1 cellular context compared by ENCODE assay signal in the genomic region with DNA sequence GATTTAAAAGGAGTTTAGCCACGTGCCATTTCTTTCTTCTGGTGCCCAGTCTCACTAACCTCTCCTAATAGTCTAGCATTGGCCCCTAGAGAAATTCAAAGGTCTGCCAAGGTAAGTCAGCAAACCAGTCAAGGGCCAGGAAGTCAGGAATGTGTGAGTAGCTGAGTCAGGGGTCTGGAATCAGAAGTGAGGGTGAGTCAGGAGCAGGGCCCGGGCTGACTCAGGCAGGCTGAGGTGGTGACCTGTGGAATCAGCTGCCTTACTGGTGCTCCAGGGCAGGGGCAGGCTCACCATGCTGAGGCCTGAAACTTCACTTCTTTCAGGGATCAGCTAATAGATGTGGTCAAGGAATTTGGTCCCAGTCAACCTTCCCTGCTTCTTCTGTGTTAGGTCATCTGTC.
A peak's percentile ranks its signal among the peaks of the same experiment; 100 is the strongest.
TF ChIP-seq lines count a peak whose summit lies in the region.

No MANE protein-coding gene starts in this region.

TF ChIP-seq in HepG2, 621 proteins besides CTCF, POLR2A, EP300 and RAD21 (continued from another document and continues in another):
- TF ChIP-seq, protein P1, sequence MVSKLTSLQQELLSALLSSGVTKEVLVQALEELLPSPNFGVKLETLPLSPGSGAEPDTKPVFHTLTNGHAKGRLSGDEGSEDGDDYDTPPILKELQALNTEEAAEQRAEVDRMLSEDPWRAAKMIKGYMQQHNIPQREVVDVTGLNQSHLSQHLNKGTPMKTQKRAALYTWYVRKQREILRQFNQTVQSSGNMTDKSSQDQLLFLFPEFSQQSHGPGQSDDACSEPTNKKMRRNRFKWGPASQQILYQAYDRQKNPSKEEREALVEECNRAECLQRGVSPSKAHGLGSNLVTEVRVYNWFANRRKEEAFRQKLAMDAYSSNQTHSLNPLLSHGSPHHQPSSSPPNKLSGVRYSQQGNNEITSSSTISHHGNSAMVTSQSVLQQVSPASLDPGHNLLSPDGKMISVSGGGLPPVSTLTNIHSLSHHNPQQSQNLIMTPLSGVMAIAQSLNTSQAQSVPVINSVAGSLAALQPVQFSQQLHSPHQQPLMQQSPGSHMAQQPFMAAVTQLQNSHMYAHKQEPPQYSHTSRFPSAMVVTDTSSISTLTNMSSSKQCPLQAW (CRISPR knock-in tag; IDR thresholded peaks at IDR 0.05): no peak
- TF ChIP-seq SALL1 (CRISPR knock-in tag; IDR thresholded peaks at IDR 0.05): peak; percentile 31; the same call in 1 of the 2 replicates
- no peak for TF ChIP-seq RBAK (CRISPR knock-in tag; IDR thresholded peaks at IDR 0.05)
- TF ChIP-seq ZNF773 (CRISPR knock-in tag; IDR thresholded peaks at IDR 0.05; ENCODE audit: borderline replicate concordance): no peak
- no peak for TF ChIP-seq ARNTL (CRISPR knock-in tag; IDR thresholded peaks at IDR 0.05)
- no peak for TF ChIP-seq ZNF746 (CRISPR knock-in tag; IDR thresholded peaks at IDR 0.05)
- no peak for TF ChIP-seq SETDB1 (CRISPR knock-in tag; IDR thresholded peaks at IDR 0.05; ENCODE audit: borderline replicate concordance)
- TF ChIP-seq HNF4A (CRISPR knock-in tag; IDR thresholded peaks at IDR 0.05): no peak
- no peak for TF ChIP-seq ELF4 (CRISPR knock-in tag; IDR thresholded peaks at IDR 0.05; ENCODE audit: borderline replicate concordance)
- TF ChIP-seq, protein P2, sequence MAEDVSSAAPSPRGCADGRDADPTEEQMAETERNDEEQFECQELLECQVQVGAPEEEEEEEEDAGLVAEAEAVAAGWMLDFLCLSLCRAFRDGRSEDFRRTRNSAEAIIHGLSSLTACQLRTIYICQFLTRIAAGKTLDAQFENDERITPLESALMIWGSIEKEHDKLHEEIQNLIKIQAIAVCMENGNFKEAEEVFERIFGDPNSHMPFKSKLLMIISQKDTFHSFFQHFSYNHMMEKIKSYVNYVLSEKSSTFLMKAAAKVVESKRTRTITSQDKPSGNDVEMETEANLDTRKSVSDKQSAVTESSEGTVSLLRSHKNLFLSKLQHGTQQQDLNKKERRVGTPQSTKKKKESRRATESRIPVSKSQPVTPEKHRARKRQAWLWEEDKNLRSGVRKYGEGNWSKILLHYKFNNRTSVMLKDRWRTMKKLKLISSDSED (CRISPR knock-in tag; IDR thresholded peaks at IDR 0.05): no peak
- TF ChIP-seq CBX2 (IDR thresholded peaks at IDR 0.05; ENCODE audit: low read depth, low read length): no peak
- TF ChIP-seq CBX2 (CRISPR knock-in tag; IDR thresholded peaks at IDR 0.05; ENCODE audit: low read depth): no peak
- no peak for TF ChIP-seq ZNF607 (CRISPR knock-in tag; IDR thresholded peaks at IDR 0.05; ENCODE audit: borderline replicate concordance)
- TF ChIP-seq POLR2G (IDR thresholded peaks at IDR 0.05; ENCODE audit: low read depth, low read length): no peak
- TF ChIP-seq, protein P3, sequence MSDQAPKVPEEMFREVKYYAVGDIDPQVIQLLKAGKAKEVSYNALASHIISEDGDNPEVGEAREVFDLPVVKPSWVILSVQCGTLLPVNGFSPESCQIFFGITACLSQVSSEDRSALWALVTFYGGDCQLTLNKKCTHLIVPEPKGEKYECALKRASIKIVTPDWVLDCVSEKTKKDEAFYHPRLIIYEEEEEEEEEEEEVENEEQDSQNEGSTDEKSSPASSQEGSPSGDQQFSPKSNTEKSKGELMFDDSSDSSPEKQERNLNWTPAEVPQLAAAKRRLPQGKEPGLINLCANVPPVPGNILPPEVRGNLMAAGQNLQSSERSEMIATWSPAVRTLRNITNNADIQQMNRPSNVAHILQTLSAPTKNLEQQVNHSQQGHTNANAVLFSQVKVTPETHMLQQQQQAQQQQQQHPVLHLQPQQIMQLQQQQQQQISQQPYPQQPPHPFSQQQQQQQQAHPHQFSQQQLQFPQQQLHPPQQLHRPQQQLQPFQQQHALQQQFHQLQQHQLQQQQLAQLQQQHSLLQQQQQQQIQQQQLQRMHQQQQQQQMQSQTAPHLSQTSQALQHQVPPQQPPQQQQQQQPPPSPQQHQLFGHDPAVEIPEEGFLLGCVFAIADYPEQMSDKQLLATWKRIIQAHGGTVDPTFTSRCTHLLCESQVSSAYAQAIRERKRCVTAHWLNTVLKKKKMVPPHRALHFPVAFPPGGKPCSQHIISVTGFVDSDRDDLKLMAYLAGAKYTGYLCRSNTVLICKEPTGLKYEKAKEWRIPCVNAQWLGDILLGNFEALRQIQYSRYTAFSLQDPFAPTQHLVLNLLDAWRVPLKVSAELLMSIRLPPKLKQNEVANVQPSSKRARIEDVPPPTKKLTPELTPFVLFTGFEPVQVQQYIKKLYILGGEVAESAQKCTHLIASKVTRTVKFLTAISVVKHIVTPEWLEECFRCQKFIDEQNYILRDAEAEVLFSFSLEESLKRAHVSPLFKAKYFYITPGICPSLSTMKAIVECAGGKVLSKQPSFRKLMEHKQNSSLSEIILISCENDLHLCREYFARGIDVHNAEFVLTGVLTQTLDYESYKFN (CRISPR knock-in tag; conservative IDR thresholded peaks at IDR 0.05): peak; percentile 40; the same call in 1 of the 2 replicates
- TF ChIP-seq, protein P4, sequence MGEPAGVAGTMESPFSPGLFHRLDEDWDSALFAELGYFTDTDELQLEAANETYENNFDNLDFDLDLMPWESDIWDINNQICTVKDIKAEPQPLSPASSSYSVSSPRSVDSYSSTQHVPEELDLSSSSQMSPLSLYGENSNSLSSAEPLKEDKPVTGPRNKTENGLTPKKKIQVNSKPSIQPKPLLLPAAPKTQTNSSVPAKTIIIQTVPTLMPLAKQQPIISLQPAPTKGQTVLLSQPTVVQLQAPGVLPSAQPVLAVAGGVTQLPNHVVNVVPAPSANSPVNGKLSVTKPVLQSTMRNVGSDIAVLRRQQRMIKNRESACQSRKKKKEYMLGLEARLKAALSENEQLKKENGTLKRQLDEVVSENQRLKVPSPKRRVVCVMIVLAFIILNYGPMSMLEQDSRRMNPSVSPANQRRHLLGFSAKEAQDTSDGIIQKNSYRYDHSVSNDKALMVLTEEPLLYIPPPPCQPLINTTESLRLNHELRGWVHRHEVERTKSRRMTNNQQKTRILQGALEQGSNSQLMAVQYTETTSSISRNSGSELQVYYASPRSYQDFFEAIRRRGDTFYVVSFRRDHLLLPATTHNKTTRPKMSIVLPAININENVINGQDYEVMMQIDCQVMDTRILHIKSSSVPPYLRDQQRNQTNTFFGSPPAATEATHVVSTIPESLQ (CRISPR knock-in tag; conservative IDR thresholded peaks at IDR 0.05): no peak
- no peak for TF ChIP-seq POLR2AphosphoS5 (IDR thresholded peaks at IDR 0.05; ENCODE audit: low read depth, low read length)
- peak; percentile 33; the same call in 1 of the 2 replicates for TF ChIP-seq NR2F6 (IDR thresholded peaks at IDR 0.05)
- TF ChIP-seq NR2F6 (CRISPR knock-in tag; IDR thresholded peaks at IDR 0.05): peak; percentile 52; the same call in 1 of the 2 replicates
- TF ChIP-seq, protein P5, sequence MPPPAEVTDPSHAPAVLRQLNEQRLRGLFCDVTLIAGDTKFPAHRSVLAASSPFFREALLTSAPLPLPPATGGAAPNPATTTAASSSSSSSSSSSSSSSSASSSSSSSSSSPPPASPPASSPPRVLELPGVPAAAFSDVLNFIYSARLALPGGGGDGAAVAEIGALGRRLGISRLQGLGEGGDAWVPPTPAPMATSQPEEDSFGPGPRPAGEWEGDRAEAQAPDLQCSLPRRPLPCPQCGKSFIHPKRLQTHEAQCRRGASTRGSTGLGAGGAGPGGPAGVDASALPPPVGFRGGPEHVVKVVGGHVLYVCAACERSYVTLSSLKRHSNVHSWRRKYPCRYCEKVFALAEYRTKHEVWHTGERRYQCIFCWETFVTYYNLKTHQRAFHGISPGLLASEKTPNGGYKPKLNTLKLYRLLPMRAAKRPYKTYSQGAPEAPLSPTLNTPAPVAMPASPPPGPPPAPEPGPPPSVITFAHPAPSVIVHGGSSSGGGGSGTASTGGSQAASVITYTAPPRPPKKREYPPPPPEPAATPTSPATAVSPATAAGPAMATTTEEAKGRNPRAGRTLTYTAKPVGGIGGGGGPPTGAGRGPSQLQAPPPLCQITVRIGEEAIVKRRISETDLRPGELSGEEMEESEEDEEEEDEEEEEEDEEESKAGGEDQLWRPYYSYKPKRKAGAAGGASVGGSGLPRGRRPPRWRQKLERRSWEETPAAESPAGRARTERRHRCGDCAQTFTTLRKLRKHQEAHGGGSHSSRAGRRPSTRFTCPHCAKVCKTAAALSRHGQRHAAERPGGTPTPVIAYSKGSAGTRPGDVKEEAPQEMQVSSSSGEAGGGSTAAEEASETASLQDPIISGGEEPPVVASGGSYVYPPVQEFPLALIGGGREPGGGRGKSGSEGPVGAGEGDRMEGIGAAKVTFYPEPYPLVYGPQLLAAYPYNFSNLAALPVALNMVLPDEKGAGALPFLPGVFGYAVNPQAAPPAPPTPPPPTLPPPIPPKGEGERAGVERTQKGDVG (CRISPR knock-in tag; IDR thresholded peaks at IDR 0.05; ENCODE audit: borderline replicate concordance): no peak
- no peak for TF ChIP-seq HOXA9 (CRISPR knock-in tag; IDR thresholded peaks at IDR 0.05; ENCODE audit: borderline replicate concordance)
- TF ChIP-seq, protein P6, sequence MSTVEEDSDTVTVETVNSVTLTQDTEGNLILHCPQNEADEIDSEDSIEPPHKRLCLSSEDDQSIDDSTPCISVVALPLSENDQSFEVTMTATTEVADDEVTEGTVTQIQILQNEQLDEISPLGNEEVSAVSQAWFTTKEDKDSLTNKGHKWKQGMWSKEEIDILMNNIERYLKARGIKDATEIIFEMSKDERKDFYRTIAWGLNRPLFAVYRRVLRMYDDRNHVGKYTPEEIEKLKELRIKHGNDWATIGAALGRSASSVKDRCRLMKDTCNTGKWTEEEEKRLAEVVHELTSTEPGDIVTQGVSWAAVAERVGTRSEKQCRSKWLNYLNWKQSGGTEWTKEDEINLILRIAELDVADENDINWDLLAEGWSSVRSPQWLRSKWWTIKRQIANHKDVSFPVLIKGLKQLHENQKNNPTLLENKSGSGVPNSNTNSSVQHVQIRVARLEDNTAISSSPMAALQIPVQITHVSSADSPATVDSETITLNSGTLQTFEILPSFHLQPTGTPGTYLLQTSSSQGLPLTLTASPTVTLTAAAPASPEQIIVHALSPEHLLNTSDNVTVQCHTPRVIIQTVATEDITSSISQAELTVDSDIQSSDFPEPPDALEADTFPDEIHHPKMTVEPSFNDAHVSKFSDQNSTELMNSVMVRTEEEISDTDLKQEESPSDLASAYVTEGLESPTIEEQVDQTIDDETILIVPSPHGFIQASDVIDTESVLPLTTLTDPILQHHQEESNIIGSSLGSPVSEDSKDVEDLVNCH (CRISPR knock-in tag; IDR thresholded peaks at IDR 0.05): no peak
- TF ChIP-seq DMAP1 (CRISPR knock-in tag; IDR thresholded peaks at IDR 0.05): no peak
- TF ChIP-seq GATAD2A (CRISPR knock-in tag; IDR thresholded peaks at IDR 0.05): peak; percentile 34; the same call in 1 of the 2 replicates
- TF ChIP-seq, protein P7, sequence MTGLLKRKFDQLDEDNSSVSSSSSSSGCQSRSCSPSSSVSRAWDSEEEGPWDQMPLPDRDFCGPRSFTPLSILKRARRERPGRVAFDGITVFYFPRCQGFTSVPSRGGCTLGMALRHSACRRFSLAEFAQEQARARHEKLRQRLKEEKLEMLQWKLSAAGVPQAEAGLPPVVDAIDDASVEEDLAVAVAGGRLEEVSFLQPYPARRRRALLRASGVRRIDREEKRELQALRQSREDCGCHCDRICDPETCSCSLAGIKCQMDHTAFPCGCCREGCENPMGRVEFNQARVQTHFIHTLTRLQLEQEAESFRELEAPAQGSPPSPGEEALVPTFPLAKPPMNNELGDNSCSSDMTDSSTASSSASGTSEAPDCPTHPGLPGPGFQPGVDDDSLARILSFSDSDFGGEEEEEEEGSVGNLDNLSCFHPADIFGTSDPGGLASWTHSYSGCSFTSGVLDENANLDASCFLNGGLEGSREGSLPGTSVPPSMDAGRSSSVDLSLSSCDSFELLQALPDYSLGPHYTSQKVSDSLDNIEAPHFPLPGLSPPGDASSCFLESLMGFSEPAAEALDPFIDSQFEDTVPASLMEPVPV (CRISPR knock-in tag; IDR thresholded peaks at IDR 0.05): no peak
- peak; percentile 98 for TF ChIP-seq FOSL2 (CRISPR knock-in tag; IDR thresholded peaks at IDR 0.05)
- TF ChIP-seq, protein P8, sequence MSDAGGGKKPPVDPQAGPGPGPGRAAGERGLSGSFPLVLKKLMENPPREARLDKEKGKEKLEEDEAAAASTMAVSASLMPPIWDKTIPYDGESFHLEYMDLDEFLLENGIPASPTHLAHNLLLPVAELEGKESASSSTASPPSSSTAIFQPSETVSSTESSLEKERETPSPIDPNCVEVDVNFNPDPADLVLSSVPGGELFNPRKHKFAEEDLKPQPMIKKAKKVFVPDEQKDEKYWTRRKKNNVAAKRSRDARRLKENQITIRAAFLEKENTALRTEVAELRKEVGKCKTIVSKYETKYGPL (CRISPR knock-in tag; IDR thresholded peaks at IDR 0.05): no peak
- no peak for TF ChIP-seq SOX5 (CRISPR knock-in tag; IDR thresholded peaks at IDR 0.05; ENCODE audit: borderline replicate concordance)
- TF ChIP-seq ZSCAN21 (CRISPR knock-in tag; IDR thresholded peaks at IDR 0.05; ENCODE audit: borderline replicate concordance): no peak
- TF ChIP-seq SAFB2 (CRISPR knock-in tag; IDR thresholded peaks at IDR 0.05; ENCODE audit: borderline replicate concordance, low read depth): no peak
- TF ChIP-seq FOSL1 (CRISPR knock-in tag; IDR thresholded peaks at IDR 0.05; ENCODE audit: borderline replicate concordance): peak; percentile 75
- no peak for TF ChIP-seq ZNF431 (CRISPR knock-in tag; IDR thresholded peaks at IDR 0.05; ENCODE audit: borderline replicate concordance, low read depth)
- TF ChIP-seq, protein P9, sequence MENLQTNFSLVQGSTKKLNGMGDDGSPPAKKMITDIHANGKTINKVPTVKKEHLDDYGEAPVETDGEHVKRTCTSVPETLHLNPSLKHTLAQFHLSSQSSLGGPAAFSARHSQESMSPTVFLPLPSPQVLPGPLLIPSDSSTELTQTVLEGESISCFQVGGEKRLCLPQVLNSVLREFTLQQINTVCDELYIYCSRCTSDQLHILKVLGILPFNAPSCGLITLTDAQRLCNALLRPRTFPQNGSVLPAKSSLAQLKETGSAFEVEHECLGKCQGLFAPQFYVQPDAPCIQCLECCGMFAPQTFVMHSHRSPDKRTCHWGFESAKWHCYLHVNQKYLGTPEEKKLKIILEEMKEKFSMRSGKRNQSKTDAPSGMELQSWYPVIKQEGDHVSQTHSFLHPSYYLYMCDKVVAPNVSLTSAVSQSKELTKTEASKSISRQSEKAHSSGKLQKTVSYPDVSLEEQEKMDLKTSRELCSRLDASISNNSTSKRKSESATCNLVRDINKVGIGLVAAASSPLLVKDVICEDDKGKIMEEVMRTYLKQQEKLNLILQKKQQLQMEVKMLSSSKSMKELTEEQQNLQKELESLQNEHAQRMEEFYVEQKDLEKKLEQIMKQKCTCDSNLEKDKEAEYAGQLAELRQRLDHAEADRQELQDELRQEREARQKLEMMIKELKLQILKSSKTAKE (CRISPR knock-in tag; IDR thresholded peaks at IDR 0.05; ENCODE audit: borderline replicate concordance): no peak
- TF ChIP-seq KAT8 (CRISPR knock-in tag; IDR thresholded peaks at IDR 0.05): no peak
- no peak for TF ChIP-seq ZNF768 (CRISPR knock-in tag; IDR thresholded peaks at IDR 0.05)
- no peak for TF ChIP-seq NCOR1 (IDR thresholded peaks at IDR 0.05; ENCODE audit: borderline replicate concordance, low read length)
- TF ChIP-seq, protein P10, sequence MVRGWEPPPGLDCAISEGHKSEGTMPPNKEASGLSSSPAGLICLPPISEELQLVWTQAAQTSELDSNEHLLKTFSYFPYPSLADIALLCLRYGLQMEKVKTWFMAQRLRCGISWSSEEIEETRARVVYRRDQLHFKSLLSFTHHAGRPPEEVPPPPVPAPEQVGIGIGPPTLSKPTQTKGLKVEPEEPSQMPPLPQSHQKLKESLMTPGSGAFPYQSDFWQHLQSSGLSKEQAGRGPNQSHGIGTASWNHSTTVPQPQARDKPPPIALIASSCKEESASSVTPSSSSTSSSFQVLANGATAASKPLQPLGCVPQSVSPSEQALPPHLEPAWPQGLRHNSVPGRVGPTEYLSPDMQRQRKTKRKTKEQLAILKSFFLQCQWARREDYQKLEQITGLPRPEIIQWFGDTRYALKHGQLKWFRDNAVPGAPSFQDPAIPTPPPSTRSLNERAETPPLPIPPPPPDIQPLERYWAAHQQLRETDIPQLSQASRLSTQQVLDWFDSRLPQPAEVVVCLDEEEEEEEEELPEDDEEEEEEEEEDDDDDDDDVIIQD (CRISPR knock-in tag; IDR thresholded peaks at IDR 0.05; ENCODE audit: low read depth): peak; percentile 68
